20 cellular contexts compared by ENCODE assay signal in genomic region chr17:51419476-51419875, GRCh38.
A peak's percentile ranks its signal among the peaks of the same experiment; 100 is the strongest.
DNase-seq lines count a peak whose midpoint lies in the region; ATAC-seq, FAIRE-seq and TF ChIP-seq lines count a peak whose summit lies in the region.
"Had no signal": no experiment of that assay in that cellular context is flagged by ENCODE, and none has a peak within 500 bp of the region (broad histone marks: within the 10 kb centered on the region; RNA-seq: fewer than 3 reads in every experiment).

No MANE protein-coding gene starts in this region.

- no peak overlapping the region for H3K4me3 ChIP-seq in body of pancreas

- DNase-seq in DMS79 treated with DMSO at 0.1 percent for 48 hours (lab: John Stamatoyannopoulos, UW) (peak; percentile 29), DMS79 (lab: John Stamatoyannopoulos, UW) (no peak), COLO668 (lab: John Stamatoyannopoulos, UW; ENCODE audit: unreplicated experiment) (peak; percentile 8), NCI-H2029 treated with DMSO at 0.1 percent for 48 hours (lab: John Stamatoyannopoulos, UW) (peak; percentile 31), body of pancreas (peak in 3 of 4 donors; percentile 6 to 20 (median 11)), GM12892 (ENCODE audit: insufficient read length) (no peak), Right ventricle myocardium inferior (ENCODE audit: missing footprints) (no peak)
- DNase-seq: 8988T; CD4-positive, alpha-beta memory T cell; EL; HCEC 1CT; IMR-90; Kasumi-1; NCI-H1436 treated with DMSO at 0.1 percent for 48 hours; NCI-H2081 treated with DMSO at 0.1 percent for 48 hours; NCI-H446 treated with DMSO at 0.1 percent for 48 hours; SHP77 treated with DMSO at 0.1 percent for 48 hours had no signal

- ATAC-seq in body of pancreas (no peak), GM21723 (IDR thresholded peaks at IDR 0.05; ENCODE audit: unreplicated experiment) (no peak), Right ventricle myocardium inferior (no peak)

- TF ChIP-seq CTCF in body of pancreas (IDR thresholded peaks at IDR 0.05) = no peak

- intact Hi-C loops in body of pancreas (cut with DNase I) (no loop called here), Right ventricle myocardium inferior (cut with DNase I) (no loop called here)

- 48 to 49% methylated on average over 2 of the region's 2 CpGs for WGBS in body of pancreas, 2 donors

- H3K27ac ChIP-seq in body of pancreas = no peak overlapping the region

- no peaks in the 10 kb centered on the region for H3K36me3 ChIP-seq in body of pancreas (replicated peaks in 1 of 2; ENCODE audit: insufficient read depth in 1 of 2, low read depth in 2 of 2)

- H3K9me3 ChIP-seq in body of pancreas = no peaks in the 10 kb centered on the region

- H3K4me1 ChIP-seq in body of pancreas = no peaks in the 10 kb centered on the region

- TF ChIP-seq POLR2A in body of pancreas (IDR thresholded peaks at IDR 0.05) (no peak), GM12892 (IDR thresholded peaks at IDR 0.05; ENCODE audit: low read depth, low read length) (no peak)

- no peaks in the 10 kb centered on the region for H3K27me3 ChIP-seq in body of pancreas

- FAIRE-seq in GM12892 (lab: Jason Lieb, UNC) = no peak
- FAIRE-seq: D721Med, RCC 7860 had no signal

Comparison
In these comparisons a context has a peak if more than half of its experiments do, and no peak if none do; other contexts are left out.
1. DNase-seq: peak in DMS79 treated with DMSO at 0.1 percent for 48 hours (single experiment), COLO668 (single experiment), NCI-H2029 treated with DMSO at 0.1 percent for 48 hours (single experiment) and body of pancreas (3 of 4); none in DMS79 (single experiment), GM12892 (single experiment) and Right ventricle myocardium inferior (single experiment).